In the genomic region with DNA sequence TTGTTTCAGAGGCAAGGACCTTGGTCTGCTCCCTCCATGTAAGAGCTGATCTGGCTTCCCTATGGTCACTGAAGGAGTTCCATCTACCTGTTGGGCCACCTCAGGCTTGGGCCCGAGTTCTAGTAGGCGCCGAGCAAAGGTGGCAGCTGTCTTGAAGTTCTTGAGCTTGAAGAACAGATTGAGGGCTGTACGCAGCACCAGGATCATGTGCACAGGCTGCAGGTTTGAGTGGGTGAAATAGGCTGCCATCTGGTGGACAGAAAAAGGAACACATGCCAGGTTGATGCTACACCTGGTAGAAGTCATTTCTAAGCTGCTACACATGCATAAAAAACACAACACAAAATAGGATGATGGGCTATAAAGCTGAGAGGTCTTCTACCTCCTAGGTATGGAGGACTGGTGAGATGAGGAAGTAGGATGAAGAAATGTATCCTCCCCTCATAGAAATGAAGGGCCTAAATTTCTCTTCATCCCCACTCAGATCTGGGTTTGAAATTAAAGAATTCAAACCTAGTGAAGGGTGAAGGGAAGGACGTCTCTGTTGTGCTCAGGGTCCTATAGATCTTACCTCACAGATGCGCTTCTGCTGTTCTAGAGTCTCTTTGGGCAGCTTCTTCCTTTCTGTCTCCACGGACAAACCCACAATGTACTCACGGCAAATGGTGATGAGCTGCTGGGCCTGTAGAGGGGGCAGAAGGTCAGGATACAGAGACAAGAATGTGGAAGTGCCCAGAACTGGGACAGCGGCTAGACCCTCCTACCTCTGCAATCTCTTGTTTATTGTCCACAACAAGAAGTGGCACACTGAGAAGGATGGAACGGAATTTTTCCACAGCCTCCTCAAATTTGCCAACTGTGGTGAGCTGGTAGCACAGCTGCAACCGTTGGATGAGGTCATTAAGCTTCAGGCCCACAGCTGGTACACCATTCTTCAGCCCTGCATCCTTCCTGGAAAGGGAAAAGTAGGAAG, we compare ENCODE assay signal across 8 cellular contexts.
A peak's percentile ranks its signal among the peaks of the same experiment; 100 is the strongest.
DNase-seq lines count a peak whose midpoint lies in the region; ATAC-seq and TF ChIP-seq lines count a peak whose summit lies in the region.

No MANE protein-coding gene starts in this region.

- H3K27ac Mint-ChIP-seq in central memory CD8-positive, alpha-beta T cell (ENCODE audit: low read depth) = no peak overlapping the region

- TF ChIP-seq CTCF in GM10266 (IDR thresholded peaks at IDR 0.05; ENCODE audit: control insufficient read depth, insufficient read depth, low read depth, missing control alignments) = peak; percentile 78

- peak; percentile 71 for ATAC-seq in HG03060 (IDR thresholded peaks at IDR 0.05; ENCODE audit: low read depth, unreplicated experiment)
- ATAC-seq in central memory CD8-positive, alpha-beta T cell (replicated peaks; ENCODE audit: extremely low read depth, poor library complexity, severe bottlenecking) = peak; percentile 97

- DNase-seq in GM10266 (ENCODE audit: extremely low spot score) (peak; percentile 59), NCI-H345 treated with DMSO at 0.1 percent for 48 hours (lab: John Stamatoyannopoulos, UW; ENCODE audit: unreplicated experiment) (peak; percentile 35), kidney tubule cell (ENCODE audit: low spot score) (peak; percentile 73), GF-D8 (lab: John Stamatoyannopoulos, UW) (no peak)
- peak; percentile 57 for DNase-seq in activated CD4-positive, CD25-positive, alpha-beta regulatory T cell treated with anti-CD3 and anti-CD28 coated beads, Interleukin-2, amount 50 U/mL, for 72 hours
- peak; percentile 45 to 64 for DNase-seq in central memory CD8-positive, alpha-beta T cell (ENCODE audit: low spot score in 2 of 2)
- peak; percentile 58 for DNase-seq in stimulated activated CD4-positive, alpha-beta T cell treated with anti-CD3 and anti-CD28 coated beads, Interleukin-2, amount 100 ng/mL, for 4 hours (ENCODE audit: low read depth)

- H3K4me3 Mint-ChIP-seq in central memory CD8-positive, alpha-beta T cell = no peak overlapping the region

- H3K4me1 Mint-ChIP-seq in central memory CD8-positive, alpha-beta T cell = peaks cover 4% of the 10 kb centered on the region

- peaks cover 70% of the 10 kb centered on the region for H3K36me3 Mint-ChIP-seq in central memory CD8-positive, alpha-beta T cell (ENCODE audit: insufficient read depth)

- H3K9me3 Mint-ChIP-seq in central memory CD8-positive, alpha-beta T cell = no peaks in the 10 kb centered on the region

- no peaks in the 10 kb centered on the region for H3K27me3 Mint-ChIP-seq in central memory CD8-positive, alpha-beta T cell
